23 cellular contexts compared by ENCODE assay signal in the genomic region with DNA sequence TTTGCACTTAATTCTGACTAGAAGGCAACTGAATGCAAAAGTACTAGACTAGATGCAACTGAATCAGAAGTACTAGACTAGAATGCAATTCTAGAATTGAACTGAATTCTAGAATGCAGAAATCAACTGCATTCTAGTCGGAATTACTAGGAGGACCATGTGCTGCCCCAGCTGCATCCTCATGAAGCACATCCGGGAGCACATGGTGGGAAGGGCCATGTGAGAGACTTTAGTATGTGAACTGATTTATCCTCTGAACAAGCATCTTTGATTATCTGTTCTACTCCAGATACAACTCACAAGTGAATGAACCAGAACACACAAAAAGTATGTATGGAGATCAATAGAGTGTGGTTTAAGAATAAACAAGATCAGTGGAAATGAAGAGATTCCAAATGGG.
DNase-seq lines count a peak whose midpoint lies in the region; ATAC-seq and TF ChIP-seq lines count a peak whose summit lies in the region.
"Had no signal": no experiment of that assay in that cellular context is flagged by ENCODE, and none has a peak within 500 bp of the region (broad histone marks: within the 10 kb centered on the region; RNA-seq: fewer than 3 reads in every experiment).

No MANE protein-coding gene starts in this region.

- intact Hi-C loops in right lobe of liver (cut with DNase I), result no loop called here

- H3K27ac Mint-ChIP-seq in T-helper 2 cell treated with Interferon-gamma antibody and Interleukin-4, amounts not matched to agents 5 μg/mL and 100 μg/mL, for 36 hours, result peak overlapping the region; percentile 10
- peak overlapping the region; percentile 29 to 76 (median 68) for H3K27ac Mint-ChIP-seq in CD4-positive, CD25-positive, alpha-beta regulatory T cell
- H3K27ac Mint-ChIP-seq in activated naive CD8-positive, alpha-beta T cell treated with anti-CD3 and anti-CD28 coated beads for 36 hours, result peak overlapping the region; percentile 45

- TF ChIP-seq POLR2A in right lobe of liver (IDR thresholded peaks at IDR 0.05), result no peak

- no peaks in the 10 kb centered on the region for H3K27me3 ChIP-seq in CD4-positive, CD25-positive, alpha-beta regulatory T cell (ENCODE audit: control insufficient read depth, insufficient read depth, low read length)
- H3K27me3 ChIP-seq in right lobe of liver, result no peaks in the 10 kb centered on the region
- H3K27me3 ChIP-seq: BLaER1 treated with 17β-estradiol and CSF1 and Interleukin-3, amounts not matched to agents 10 nM and 100 nM had no signal

- H3K36me3 ChIP-seq in CD4-positive, CD25-positive, alpha-beta regulatory T cell (ENCODE audit: control insufficient read depth, insufficient read depth, low read length), result peaks cover 51% of the 10 kb centered on the region
- peaks cover 0 to 59% (median 22%) of the 10 kb centered on the region in 4 donors for H3K36me3 ChIP-seq in right lobe of liver

- no peak for ATAC-seq in CD4-positive, CD25-positive, alpha-beta regulatory T cell (ENCODE audit: low read depth in 2 of 2)
- ATAC-seq in right lobe of liver (no peak), GM18519 (IDR thresholded peaks at IDR 0.05; ENCODE audit: low FRiP score, unreplicated experiment) (no peak), SK-N-SH treated with all-trans-retinoic acid at 6 μM for 48 hours (no peak)

- no peaks in the 10 kb centered on the region for H3K9me3 Mint-ChIP-seq in T-helper 2 cell treated with Interferon-gamma antibody and Interleukin-4, amounts not matched to agents 5 μg/mL and 100 μg/mL, for 36 hours
- H3K9me3 Mint-ChIP-seq in CD4-positive, CD25-positive, alpha-beta regulatory T cell, result no peaks in the 10 kb centered on the region
- H3K9me3 Mint-ChIP-seq in activated naive CD8-positive, alpha-beta T cell treated with anti-CD3 and anti-CD28 coated beads for 36 hours, result no peaks in the 10 kb centered on the region

- peaks cover 33% of the 10 kb centered on the region for H3K4me1 ChIP-seq in CD4-positive, CD25-positive, alpha-beta regulatory T cell (ENCODE audit: control insufficient read depth, insufficient read depth, low read length, poor library complexity, severe bottlenecking)
- peaks cover 0 to 9% (median 3%) of the 10 kb centered on the region in 4 donors for H3K4me1 ChIP-seq in right lobe of liver

- no peak overlapping the region for H3K27ac ChIP-seq in CD4-positive, CD25-positive, alpha-beta regulatory T cell (ENCODE audit: insufficient read depth, low read length, poor library complexity, severe bottlenecking)
- H3K27ac ChIP-seq in right lobe of liver, result peak overlapping the region in 2 of 3 donors; percentile 44 to 63
- H3K27ac ChIP-seq: 22Rv1; BLaER1 treated with 17β-estradiol and CSF1 and Interleukin-3, amounts not matched to agents 10 nM and 100 nM; HL-60; RWPE1 had no signal

- H3K36me3 Mint-ChIP-seq in T-helper 2 cell treated with Interferon-gamma antibody and Interleukin-4, amounts not matched to agents 5 μg/mL and 100 μg/mL, for 36 hours (ENCODE audit: low read depth), result peaks cover 70% of the 10 kb centered on the region
- H3K36me3 Mint-ChIP-seq in CD4-positive, CD25-positive, alpha-beta regulatory T cell, result peaks cover 35% of the 10 kb centered on the region
- peaks cover 46% of the 10 kb centered on the region for H3K36me3 Mint-ChIP-seq in activated naive CD8-positive, alpha-beta T cell treated with anti-CD3 and anti-CD28 coated beads for 36 hours

- TF ChIP-seq CTCF in right lobe of liver (IDR thresholded peaks at IDR 0.05), result no peak

- no peak for DNase-seq in T-helper 2 cell treated with Interferon-gamma antibody and Interleukin-4, amounts not matched to agents 5 μg/mL and 100 μg/mL, for 36 hours (ENCODE audit: low spot score)
- DNase-seq in T-helper 2 cell (no peak), right lobe of liver (no peak)
- DNase-seq in CD4-positive, CD25-positive, alpha-beta regulatory T cell, result no peak
- DNase-seq in activated naive CD8-positive, alpha-beta T cell treated with anti-CD3 and anti-CD28 coated beads for 36 hours, result no peak
- DNase-seq in activated effector memory CD4-positive, alpha-beta T cell treated with Interleukin-2 at 50 U/mL for 16 hours, result no peak
- DNase-seq: ACHN; DMS53; GDM1; GOT3; HCEC 1CT; KG1; NCI-H1092; NCI-H1436; NCI-H187 treated with DMSO at 0.1 percent for 48 hours; NCI-H510A; NK-92 treated with Interleukin-12 subunit alpha and Interleukin-12 subunit beta, amount 100 ng/mL, for 24 hours had no signal

- no peaks in the 10 kb centered on the region for H3K9me3 ChIP-seq in CD4-positive, CD25-positive, alpha-beta regulatory T cell (ENCODE audit: control insufficient read depth in 2 of 2, low read length in 2 of 2)
- H3K9me3 ChIP-seq in right lobe of liver, result no peaks in the 10 kb centered on the region
- H3K9me3 ChIP-seq: BLaER1 treated with 17β-estradiol and CSF1 and Interleukin-3, amounts not matched to agents 10 nM and 100 nM had no signal

- no peak overlapping the region for H3K4me3 ChIP-seq in CD4-positive, CD25-positive, alpha-beta regulatory T cell (ENCODE audit: low read depth, low read length)
- no peak overlapping the region for H3K4me3 ChIP-seq in right lobe of liver
- H3K4me3 ChIP-seq: BLaER1 treated with 17β-estradiol and CSF1 and Interleukin-3, amounts not matched to agents 10 nM and 100 nM had no signal

- no peak overlapping the region for H3K4me3 Mint-ChIP-seq in T-helper 2 cell treated with Interferon-gamma antibody and Interleukin-4, amounts not matched to agents 5 μg/mL and 100 μg/mL, for 36 hours
- peak overlapping the region in 1 of 4 donors; percentile 66 for H3K4me3 Mint-ChIP-seq in CD4-positive, CD25-positive, alpha-beta regulatory T cell
- no peak overlapping the region for H3K4me3 Mint-ChIP-seq in activated naive CD8-positive, alpha-beta T cell treated with anti-CD3 and anti-CD28 coated beads for 36 hours

- no peaks in the 10 kb centered on the region for H3K27me3 Mint-ChIP-seq in T-helper 2 cell treated with Interferon-gamma antibody and Interleukin-4, amounts not matched to agents 5 μg/mL and 100 μg/mL, for 36 hours (ENCODE audit: low read depth)
- H3K27me3 Mint-ChIP-seq in CD4-positive, CD25-positive, alpha-beta regulatory T cell, result no peaks in the 10 kb centered on the region
- no peaks in the 10 kb centered on the region for H3K27me3 Mint-ChIP-seq in activated naive CD8-positive, alpha-beta T cell treated with anti-CD3 and anti-CD28 coated beads for 36 hours

- H3K4me1 Mint-ChIP-seq in T-helper 2 cell treated with Interferon-gamma antibody and Interleukin-4, amounts not matched to agents 5 μg/mL and 100 μg/mL, for 36 hours (ENCODE audit: low read depth), result peaks cover 34% of the 10 kb centered on the region
- H3K4me1 Mint-ChIP-seq in CD4-positive, CD25-positive, alpha-beta regulatory T cell, result peaks cover 25 to 47% (median 42%) of the 10 kb centered on the region in 4 donors
- peaks cover 33% of the 10 kb centered on the region for H3K4me1 Mint-ChIP-seq in activated naive CD8-positive, alpha-beta T cell treated with anti-CD3 and anti-CD28 coated beads for 36 hours

- no CpG with 5 or more reads among the region's 2 CpGs for WGBS in right lobe of liver (ENCODE audit: insufficient coverage, low coverage, low lambda C conversion rate, missing lambda C conversion rate)

TF ChIP-seq in SK-N-SH treated with all-trans-retinoic acid at 6 μM for 48 hours, 23 proteins besides CTCF, POLR2A, EP300 and RAD21 (continues in another document):
- no peak for TF ChIP-seq ZFP30 (CRISPR knock-in tag; IDR thresholded peaks at IDR 0.05)
- TF ChIP-seq, protein P1, sequence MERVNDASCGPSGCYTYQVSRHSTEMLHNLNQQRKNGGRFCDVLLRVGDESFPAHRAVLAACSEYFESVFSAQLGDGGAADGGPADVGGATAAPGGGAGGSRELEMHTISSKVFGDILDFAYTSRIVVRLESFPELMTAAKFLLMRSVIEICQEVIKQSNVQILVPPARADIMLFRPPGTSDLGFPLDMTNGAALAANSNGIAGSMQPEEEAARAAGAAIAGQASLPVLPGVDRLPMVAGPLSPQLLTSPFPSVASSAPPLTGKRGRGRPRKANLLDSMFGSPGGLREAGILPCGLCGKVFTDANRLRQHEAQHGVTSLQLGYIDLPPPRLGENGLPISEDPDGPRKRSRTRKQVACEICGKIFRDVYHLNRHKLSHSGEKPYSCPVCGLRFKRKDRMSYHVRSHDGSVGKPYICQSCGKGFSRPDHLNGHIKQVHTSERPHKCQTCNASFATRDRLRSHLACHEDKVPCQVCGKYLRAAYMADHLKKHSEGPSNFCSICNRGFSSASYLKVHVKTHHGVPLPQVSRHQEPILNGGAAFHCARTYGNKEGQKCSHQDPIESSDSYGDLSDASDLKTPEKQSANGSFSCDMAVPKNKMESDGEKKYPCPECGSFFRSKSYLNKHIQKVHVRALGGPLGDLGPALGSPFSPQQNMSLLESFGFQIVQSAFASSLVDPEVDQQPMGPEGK (CRISPR knock-in tag; IDR thresholded peaks at IDR 0.05; ENCODE audit: borderline replicate concordance), result no peak
- TF ChIP-seq ZNF70 (CRISPR knock-in tag; IDR thresholded peaks at IDR 0.05), result no peak
- no peak for TF ChIP-seq ZNF565 (CRISPR knock-in tag; conservative IDR thresholded peaks at IDR 0.05; ENCODE audit: low read depth)
- TF ChIP-seq GLIS3 (CRISPR knock-in tag; IDR thresholded peaks at IDR 0.05), result no peak
- no peak for TF ChIP-seq ZFP3 (CRISPR knock-in tag; IDR thresholded peaks at IDR 0.05)
- no peak for TF ChIP-seq PPARA (CRISPR knock-in tag; IDR thresholded peaks at IDR 0.05; ENCODE audit: borderline replicate concordance)
- no peak for TF ChIP-seq TOX (CRISPR knock-in tag; IDR thresholded peaks at IDR 0.05; ENCODE audit: borderline replicate concordance)
- TF ChIP-seq CSDC2 (CRISPR knock-in tag; IDR thresholded peaks at IDR 0.05), result no peak
- TF ChIP-seq ARNTL (CRISPR knock-in tag; IDR thresholded peaks at IDR 0.05; ENCODE audit: borderline replicate concordance, low read depth), result no peak
- no peak for TF ChIP-seq RARB (CRISPR knock-in tag; IDR thresholded peaks at IDR 0.05)
- TF ChIP-seq CREB5 (CRISPR knock-in tag; IDR thresholded peaks at IDR 0.05; ENCODE audit: low read depth), result no peak

Comparison
In these comparisons a context has a peak if more than half of its experiments do, and no peak if none do; other contexts are left out.
1. H3K27ac Mint-ChIP-seq: peak in every context shown above with its lines; median percentile 68 in CD4-positive, CD25-positive, alpha-beta regulatory T cell; 45 in activated naive CD8-positive, alpha-beta T cell treated with anti-CD3 and anti-CD28 coated beads for 36 hours; 10 in T-helper 2 cell treated with Interferon-gamma antibody and Interleukin-4, amounts not matched to agents 5 μg/mL and 100 μg/mL, for 36 hours.